Comparison of ENCODE assay signal across 22 cellular contexts in the genomic region with DNA sequence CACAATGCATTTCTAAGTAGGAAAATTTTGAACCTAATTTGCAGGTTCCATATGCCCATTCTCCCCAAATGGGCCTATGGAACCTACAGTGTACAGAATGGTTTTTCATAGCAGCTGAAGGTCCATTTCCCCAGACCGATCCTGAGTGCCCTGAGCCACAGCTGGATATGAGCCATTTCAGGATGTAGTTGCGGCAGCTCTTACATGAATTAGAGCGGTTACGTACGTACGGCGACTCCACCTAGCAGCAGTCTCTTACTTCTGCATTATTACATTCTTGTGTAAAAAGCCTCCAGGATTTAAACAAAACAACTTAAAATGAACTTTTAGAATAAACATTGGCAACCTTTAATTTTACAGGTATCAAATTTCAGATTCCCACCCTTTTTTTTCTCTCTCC.
A peak's percentile ranks its signal among the peaks of the same experiment; 100 is the strongest.
DNase-seq lines count a peak whose midpoint lies in the region; ATAC-seq and TF ChIP-seq lines count a peak whose summit lies in the region.
"Had no signal": no experiment of that assay in that cellular context is flagged by ENCODE, and none has a peak within 500 bp of the region (broad histone marks: within the 10 kb centered on the region; RNA-seq: fewer than 3 reads in every experiment).

No MANE protein-coding gene starts in this region.

- H3K4me1 ChIP-seq in neutrophil (ENCODE audit: control insufficient read depth in 1 of 2, insufficient read depth in 1 of 2, low read depth in 1 of 2, low read length in 1 of 2) (peaks cover 11 to 12% of the 10 kb centered on the region in 2 experiments), upper lobe of right lung (no peaks in the 10 kb centered on the region)
- H3K4me1 ChIP-seq: Caco-2 had no signal

- H3K4me1 Mint-ChIP-seq in natural killer cell, result peaks cover 10 to 15% of the 10 kb centered on the region in 2 donors
- peaks cover 4 to 8% of the 10 kb centered on the region in 2 donors for H3K4me1 Mint-ChIP-seq in natural killer cell treated with Interleukin-12 subunit alpha and Interleukin-12 subunit beta and Interleukin-15 and Interleukin-18, amount 100 ng/mL, for 72 hours (ENCODE audit: low read depth in 2 of 2)
- H3K4me1 Mint-ChIP-seq: H9 had no signal

- no peak overlapping the region for H3K27ac Mint-ChIP-seq in natural killer cell
- no peak overlapping the region for H3K27ac Mint-ChIP-seq in natural killer cell treated with Interleukin-12 subunit alpha and Interleukin-12 subunit beta and Interleukin-15 and Interleukin-18, amount 100 ng/mL, for 72 hours
- H3K27ac Mint-ChIP-seq: CD4-positive, CD25-positive, alpha-beta regulatory T cell; CD8-positive, alpha-beta T cell; H9 had no signal

- H3K4me3 ChIP-seq in neutrophil (ENCODE audit: low read depth in 1 of 2, low read length in 1 of 2) (no peak overlapping the region), upper lobe of right lung (no peak overlapping the region)
- H3K4me3 ChIP-seq: GM12878, GM23248 had no signal

- no peak for TF ChIP-seq CTCF in natural killer cell (IDR thresholded peaks at IDR 0.05)
- TF ChIP-seq CTCF in neutrophil (IDR thresholded peaks at IDR 0.05), result no peak
- no peak for TF ChIP-seq CTCF in upper lobe of right lung (IDR thresholded peaks at IDR 0.05)

- H3K27me3 ChIP-seq in neutrophil (no peaks in the 10 kb centered on the region), upper lobe of right lung (no peaks in the 10 kb centered on the region)

- ATAC-seq in natural killer cell (no peak), upper lobe of right lung (peak; percentile 56)
- ATAC-seq in natural killer cell treated with Interleukin-12 subunit alpha and Interleukin-12 subunit beta and Interleukin-15 and Interleukin-18, amount 100 ng/mL, for 72 hours, result no peak
- ATAC-seq: CD8-positive, alpha-beta T cell; GM12878; HCT116 had no signal

- DNase-seq in natural killer cell (no peak), NOMO-1 treated with DMSO at 0.1 percent for 48 hours (lab: John Stamatoyannopoulos, UW; ENCODE audit: unreplicated experiment) (peak; percentile 67), upper lobe of right lung (no peak), A172 (ENCODE audit: low spot score) (no peak), amniotic stem cell (lab: John Stamatoyannopoulos, UW) (no peak), DMS53 (lab: John Stamatoyannopoulos, UW) (no peak)
- DNase-seq in natural killer cell treated with Interleukin-12 subunit alpha and Interleukin-12 subunit beta and Interleukin-15 and Interleukin-18, amount 100 ng/mL, for 72 hours (ENCODE audit: low spot score), result no peak
- DNase-seq: 8988T; C1 segment of cervical spinal cord; Caco-2; CD4-positive, CD25-positive, alpha-beta regulatory T cell; CD8-positive, alpha-beta T cell; DMS153; DMS79; EL; GDM1; H9 had no signal

- H3K4me3 Mint-ChIP-seq in natural killer cell, result peak overlapping the region; percentile 76
- H3K4me3 Mint-ChIP-seq in natural killer cell treated with Interleukin-12 subunit alpha and Interleukin-12 subunit beta and Interleukin-15 and Interleukin-18, amount 100 ng/mL, for 72 hours, result no peak overlapping the region
- H3K4me3 Mint-ChIP-seq: CD8-positive, alpha-beta T cell; H9; HFFc6 had no signal

- no peaks in the 10 kb centered on the region for H3K36me3 Mint-ChIP-seq in natural killer cell
- no peaks in the 10 kb centered on the region for H3K36me3 Mint-ChIP-seq in natural killer cell treated with Interleukin-12 subunit alpha and Interleukin-12 subunit beta and Interleukin-15 and Interleukin-18, amount 100 ng/mL, for 72 hours

- no peaks in the 10 kb centered on the region for H3K9me3 Mint-ChIP-seq in natural killer cell
- no peaks in the 10 kb centered on the region for H3K9me3 Mint-ChIP-seq in natural killer cell treated with Interleukin-12 subunit alpha and Interleukin-12 subunit beta and Interleukin-15 and Interleukin-18, amount 100 ng/mL, for 72 hours
- H3K9me3 Mint-ChIP-seq: CD8-positive, alpha-beta T cell; H9; HFFc6 had no signal

- H3K27ac ChIP-seq in neutrophil, result peak overlapping the region; percentile 58
- H3K27ac ChIP-seq in upper lobe of right lung, result no peak overlapping the region
- H3K27ac ChIP-seq: GM23248 had no signal

- intact Hi-C loops in natural killer cell (cut with micrococcal nuclease), result no loop called here
- intact Hi-C loops in upper lobe of right lung (cut with DNase I), result no loop called here

- H3K36me3 ChIP-seq in neutrophil (peaks cover 3% of the 10 kb centered on the region), upper lobe of right lung (peaks cover 5% of the 10 kb centered on the region)

- no peaks in the 10 kb centered on the region for H3K27me3 Mint-ChIP-seq in natural killer cell (ENCODE audit: low read depth in 2 of 2)
- H3K27me3 Mint-ChIP-seq in natural killer cell treated with Interleukin-12 subunit alpha and Interleukin-12 subunit beta and Interleukin-15 and Interleukin-18, amount 100 ng/mL, for 72 hours, result no peaks in the 10 kb centered on the region
- H3K27me3 Mint-ChIP-seq: CD4-positive, CD25-positive, alpha-beta regulatory T cell had no signal

- H3K9me3 ChIP-seq in neutrophil (no peaks in the 10 kb centered on the region), upper lobe of right lung (no peaks in the 10 kb centered on the region)
- H3K9me3 ChIP-seq: Caco-2 had no signal
